In the genomic region with DNA sequence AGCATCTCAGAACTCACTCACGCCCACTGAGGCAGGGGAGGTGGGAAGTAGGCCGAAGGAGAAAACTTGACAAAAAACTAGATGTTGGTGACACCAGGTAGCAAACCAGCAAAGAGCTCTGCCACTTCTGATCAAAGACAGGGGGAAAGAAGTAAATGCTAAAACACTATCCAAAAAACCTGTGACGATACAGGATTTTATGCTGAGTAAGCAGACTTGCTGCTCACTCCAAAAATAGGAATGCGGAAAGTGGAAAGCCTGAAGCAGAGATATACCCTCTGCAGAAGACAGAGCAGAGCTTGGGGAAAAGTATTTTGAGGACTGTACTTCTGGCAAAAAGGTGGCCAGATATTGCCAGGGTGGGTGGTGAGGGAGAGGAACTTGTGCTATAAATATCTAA, we compare ENCODE assay signal across 28 cellular contexts.
"Had no signal": no experiment of that assay in that cellular context is flagged by ENCODE, and none has a peak within 500 bp of the region (broad histone marks: within the 10 kb centered on the region; RNA-seq: fewer than 3 reads in every experiment).

No MANE protein-coding gene starts in this region.

- H3K9ac ChIP-seq: neural progenitor cell, parathyroid adenoma had no signal

- H2AFZ ChIP-seq: neural progenitor cell, parathyroid adenoma had no signal

- H3K4me1 ChIP-seq: colonic mucosa, neural progenitor cell, parathyroid adenoma, suprapubic skin, transverse colon, upper lobe of right lung, vagina had no signal

- H3K36me3 ChIP-seq: colonic mucosa, neural progenitor cell, suprapubic skin, transverse colon, upper lobe of right lung, vagina had no signal

- H3K79me2 ChIP-seq: parathyroid adenoma had no signal

- H3K9me3 ChIP-seq: colonic mucosa, suprapubic skin, transverse colon, upper lobe of right lung, vagina had no signal

- ATAC-seq: esophagus mucosa; left colon; naive thymus-derived CD4-positive, alpha-beta T cell; sciatic nerve; stimulated activated naive CD8-positive, alpha-beta T cell treated with anti-CD3 and anti-CD28 coated beads, Interleukin-15, amount 100 ng/mL, for 72 hours; upper lobe of right lung had no signal

- H3K27me3 ChIP-seq: colonic mucosa, neural progenitor cell, vagina had no signal

- H3K4me3 ChIP-seq: colonic mucosa, lung, neural progenitor cell, smooth muscle cell, suprapubic skin, transverse colon, upper lobe of right lung, vagina had no signal

- H3K4me2 ChIP-seq: neural progenitor cell, smooth muscle cell had no signal

- H3K27ac ChIP-seq: colonic mucosa, epithelial cell of prostate, neural progenitor cell, parathyroid adenoma, suprapubic skin, transverse colon, upper lobe of right lung, vagina had no signal

- DNase-seq: colonic mucosa; effector CD8-positive, alpha-beta T cell; endodermal cell; foreskin melanocyte; glutamatergic neuron; hypothalamus; immature natural killer cell; islet precursor cell; kidney glomerular epithelial cell; left colon; naive thymus-derived CD4-positive, alpha-beta T cell; stimulated activated CD4-positive, alpha-beta T cell treated with anti-CD3 and anti-CD28 coated beads, Interleukin-12 subunit alpha, Interleukin-12 subunit beta, amount 100 ng/mL, for 4 hours; stimulated activated CD4-positive, alpha-beta T cell treated with anti-CD3 and anti-CD28 coated beads, Interleukin-1b, Interleukin-23, amount 100 ng/mL, for 48 hours; stimulated activated CD4-positive, alpha-beta T cell treated with anti-CD3 and anti-CD28 coated beads, Interleukin-4, amount 100 ng/mL, for 1 hour; stimulated activated CD8-positive, alpha-beta memory T cell treated with anti-CD3 and anti-CD28 coated beads, Interleukin-4, amount 100 ng/mL, for 48 hours; stimulated activated naive CD4-positive, alpha-beta T cell; stimulated activated naive CD8-positive, alpha-beta T cell treated with anti-CD3 and anti-CD28 coated beads, Interleukin-15, amount 100 ng/mL, for 72 hours; transverse colon; upper lobe of right lung had no signal
